18 cellular contexts compared by ENCODE assay signal in genomic region chr1:20685739-20686138, GRCh38. TPM values are rescaled to one million over a fixed set of nuclear protein-coding genes. Genes with fewer than 3 reads are reported as not detected.
DNase-seq lines count a peak whose midpoint lies in the region; ATAC-seq and TF ChIP-seq lines count a peak whose summit lies in the region.
"Had no signal": no experiment of that assay in that cellular context is flagged by ENCODE, and none has a peak within 500 bp of the region (broad histone marks: within the 10 kb centered on the region; RNA-seq: fewer than 3 reads in every experiment).

No MANE protein-coding gene starts in this region.

- H3K4me2 ChIP-seq in GM23338: no peak overlapping the region

- H3K36me3 ChIP-seq in GM23338 (ENCODE audit: insufficient read depth): no peaks in the 10 kb centered on the region
- no peaks in the 10 kb centered on the region for H3K36me3 ChIP-seq in endodermal cell (ENCODE audit: control insufficient read depth, insufficient read depth, low read length)
- H3K36me3 ChIP-seq in lower lobe of right lung: no peaks in the 10 kb centered on the region
- peaks cover 0 to 5% (median 2%) of the 10 kb centered on the region in 5 donors for H3K36me3 ChIP-seq in subcutaneous abdominal adipose tissue (ENCODE audit: control insufficient read depth in 5 of 5, insufficient read depth in 5 of 5, low read length in 5 of 5)

- no peaks in the 10 kb centered on the region for H3K79me2 ChIP-seq in GM23338 (replicated peaks; ENCODE audit: insufficient read depth)

- no peaks in the 10 kb centered on the region for H4K20me1 ChIP-seq in GM23338 (replicated peaks; ENCODE audit: insufficient read depth)

- H3F3A ChIP-seq in GM23338 (replicated peaks; ENCODE audit: low read depth): no peaks in the 10 kb centered on the region

- no peak for DNase-seq in GM23338 (ENCODE audit: low spot score)
- DNase-seq in endodermal cell: no peak
- no peak for DNase-seq in lower lobe of right lung
- no peak for DNase-seq in medulla oblongata (ENCODE audit: extremely low spot score)
- DNase-seq in COLO668 (lab: John Stamatoyannopoulos, UW; ENCODE audit: unreplicated experiment): no peak
- DNase-seq: activated CD4-positive, alpha-beta T cell treated with anti-CD3 and anti-CD28 coated beads, Interleukin-2, amount 50 U/mL, for 1 hour; activated naive CD4-positive, alpha-beta T cell; CD8-positive, alpha-beta T cell; EL; foreskin melanocyte; MM.1S; NCI-H1694; NCI-H2227 treated with DMSO at 0.1 percent for 48 hours had no signal

- peak overlapping the region; percentile 68; the same call in 1 of the 2 replicates for H3K27ac Mint-ChIP-seq in GM23338
- H3K27ac Mint-ChIP-seq in endodermal cell: peak overlapping the region; percentile 62
- H3K27ac Mint-ChIP-seq: CD8-positive, alpha-beta T cell; type B pancreatic cell had no signal

- peaks cover 2% of the 10 kb centered on the region; the same call in 1 of the 3 replicates for H3K9me3 Mint-ChIP-seq in GM23338
- H3K9me3 Mint-ChIP-seq in endodermal cell: no peaks in the 10 kb centered on the region
- H3K9me3 Mint-ChIP-seq: CD8-positive, alpha-beta T cell; type B pancreatic cell had no signal

- intact Hi-C loops in lower lobe of right lung (cut with DNase I): no loop called here

- no peaks in the 10 kb centered on the region for H3K9me2 ChIP-seq in GM23338 (ENCODE audit: insufficient read depth)

- no peaks in the 10 kb centered on the region for H3K4me1 ChIP-seq in GM23338 (ENCODE audit: insufficient read depth)
- no peaks in the 10 kb centered on the region for H3K4me1 ChIP-seq in endodermal cell (ENCODE audit: control insufficient read depth, insufficient read depth, low read length)
- H3K4me1 ChIP-seq in lower lobe of right lung: peaks cover 7% of the 10 kb centered on the region
- peaks cover 0 to 46% (median 31%) of the 10 kb centered on the region in 5 donors for H3K4me1 ChIP-seq in subcutaneous abdominal adipose tissue (ENCODE audit: control insufficient read depth in 5 of 5, insufficient read depth in 5 of 5, low read length in 5 of 5)

- H3K4me1 Mint-ChIP-seq in GM23338 (peaks cover 4% of the 10 kb centered on the region; the same call in 2 of the 3 replicates), endodermal cell (peaks cover 6% of the 10 kb centered on the region)

- H3K9ac ChIP-seq in endodermal cell (ENCODE audit: extremely low read depth, low read length, poor library complexity, severe bottlenecking) (no peak overlapping the region), subcutaneous abdominal adipose tissue (ENCODE audit: low read length in 5 of 5) (peak overlapping the region in 2 of 5 donors; percentile 8 to 72)

- no peak for ATAC-seq in GM23338
- no peak for ATAC-seq in lower lobe of right lung
- no peak for ATAC-seq in HG03280 (IDR thresholded peaks at IDR 0.05; ENCODE audit: unreplicated experiment)
- no peak for ATAC-seq in HG03442 (IDR thresholded peaks at IDR 0.05; ENCODE audit: unreplicated experiment)
- ATAC-seq: CD8-positive, alpha-beta T cell had no signal

- H3K27me3 ChIP-seq in GM23338 (ENCODE audit: insufficient read depth) (no peaks in the 10 kb centered on the region), endodermal cell (ENCODE audit: control insufficient read depth, insufficient read depth, low read length, poor library complexity, severe bottlenecking) (no peaks in the 10 kb centered on the region), lower lobe of right lung (ENCODE audit: low read depth) (no peaks in the 10 kb centered on the region), subcutaneous abdominal adipose tissue (ENCODE audit: control insufficient read depth in 5 of 5, insufficient read depth in 4 of 5, low read length in 5 of 5) (peaks cover 0 to 4% (median 0%) of the 10 kb centered on the region in 5 donors)

- peaks cover 6% of the 10 kb centered on the region for H3K27me3 Mint-ChIP-seq in GM23338 (ENCODE audit: insufficient read depth, low read depth, poor library complexity)
- H3K27me3 Mint-ChIP-seq in endodermal cell (ENCODE audit: insufficient read depth): no peaks in the 10 kb centered on the region
- H3K27me3 Mint-ChIP-seq: type B pancreatic cell had no signal

- no peak overlapping the region for H3K4me3 ChIP-seq in GM23338
- H3K4me3 ChIP-seq in endodermal cell (ENCODE audit: low read length): no peak overlapping the region
- no peak overlapping the region for H3K4me3 ChIP-seq in lower lobe of right lung
- peak overlapping the region in 2 of 5 donors; percentile 63 to 65 for H3K4me3 ChIP-seq in subcutaneous abdominal adipose tissue (ENCODE audit: low read depth in 1 of 5, low read length in 5 of 5)

- H3K36me3 Mint-ChIP-seq in GM23338 (ENCODE audit: low read depth) (peaks cover 16% of the 10 kb centered on the region), endodermal cell (ENCODE audit: low read depth) (peaks cover 3% of the 10 kb centered on the region)
- H3K36me3 Mint-ChIP-seq: CD8-positive, alpha-beta T cell; type B pancreatic cell had no signal

- H2AFZ ChIP-seq in GM23338: no peak overlapping the region

- TF ChIP-seq CTCF in GM23338 (conservative IDR thresholded peaks at IDR 0.05; ENCODE audit: low read depth in 2 of 2): no peak
- no peak for TF ChIP-seq CTCF in endodermal cell (conservative IDR thresholded peaks at IDR 0.05)
- TF ChIP-seq CTCF in lower lobe of right lung (IDR thresholded peaks at IDR 0.05): no peak

- no peak overlapping the region for H3K27ac ChIP-seq in GM23338 (ENCODE audit: low read depth)
- no peak overlapping the region for H3K27ac ChIP-seq in endodermal cell (ENCODE audit: low read depth, low read length)
- peak overlapping the region; percentile 84 for H3K27ac ChIP-seq in lower lobe of right lung
- peak overlapping the region; percentile 72 for H3K27ac ChIP-seq in subcutaneous abdominal adipose tissue (ENCODE audit: low read depth, low read length)
- H3K27ac ChIP-seq: RWPE1 had no signal

- 88 to 100% methylated on average over 2 to 10 of the region's 12 CpGs for WGBS in endodermal cell (ENCODE audit: insufficient coverage in 1 of 2, insufficient read length in 1 of 2), 2 experiments

- no peak overlapping the region for H3K4me3 Mint-ChIP-seq in GM23338
- no peak overlapping the region for H3K4me3 Mint-ChIP-seq in endodermal cell
- H3K4me3 Mint-ChIP-seq: CD8-positive, alpha-beta T cell; type B pancreatic cell had no signal

- H3K9me3 ChIP-seq in endodermal cell (ENCODE audit: control insufficient read depth, low read length) (no peaks in the 10 kb centered on the region), lower lobe of right lung (no peaks in the 10 kb centered on the region), subcutaneous abdominal adipose tissue (ENCODE audit: control insufficient read depth in 5 of 5, low read length in 5 of 5) (no peaks in the 10 kb centered on the region)

TF ChIP-seq in GM23338, 12 proteins besides CTCF, POLR2A, EP300 and RAD21 (continues in another document):
- TF ChIP-seq CREB1 (CRISPR knock-in tag; IDR thresholded peaks at IDR 0.05; ENCODE audit: low read depth): no peak
- no peak for TF ChIP-seq EZH2 (IDR thresholded peaks at IDR 0.05; ENCODE audit: low read depth, unreplicated experiment)
- no peak for TF ChIP-seq ETS1 (IDR thresholded peaks at IDR 0.05)
- TF ChIP-seq ZNF114 (CRISPR knock-in tag; IDR thresholded peaks at IDR 0.05): no peak
- TF ChIP-seq EZH2phosphoT487 (IDR thresholded peaks at IDR 0.05; ENCODE audit: unreplicated experiment): no peak
- no peak for TF ChIP-seq JUNB (IDR thresholded peaks at IDR 0.05; ENCODE audit: unreplicated experiment)

RNA-seq across cellular contexts. Expression of gene DDOST, which starts 24.6 kb away (rescaled TPM):
- total RNA-seq in GM23338 (2014; rRNA removed; shearing (Covaris generic)): 242 and 270 TPM in 2 replicates
- polyA plus RNA-seq in GM23338 (2016; fragmentation: Nextera tagmentation; extraction: Ambion mirVana): 145 and 151 TPM in 2 replicates
- total RNA-seq in endodermal cell: 100 to 1,000 TPM; 252 to 280 TPM
- polyA plus RNA-seq in endodermal cell (2013, experiment 1 of 2): 170 TPM
- 153 TPM for polyA plus RNA-seq in endodermal cell (2013, experiment 2 of 2)
- 148 TPM for total RNA-seq in lower lobe of right lung

RNA-seq across cellular contexts. Expression of gene KIF17, which starts 32.1 kb away (rescaled TPM):
- total RNA-seq in GM23338 (2014; rRNA removed; shearing (Covaris generic)): 13.3 and 18.6 TPM in 2 replicates
- 5.9 and 7.4 TPM in 2 replicates for polyA plus RNA-seq in GM23338 (2016; fragmentation: Nextera tagmentation; extraction: Ambion mirVana)
- total RNA-seq in endodermal cell (1 to 10 TPM; 4.2 to 8.0 TPM), lower lobe of right lung (8.4 TPM)
- polyA plus RNA-seq in endodermal cell (2013, experiment 1 of 2): 7.4 TPM
- 5.7 TPM for polyA plus RNA-seq in endodermal cell (2013, experiment 2 of 2)
- total RNA-seq: CD8-positive, alpha-beta T cell had no signal

RNA-seq across cellular contexts. Expression of gene SH2D5, which starts 46.8 kb away (rescaled TPM):
- total RNA-seq in GM23338 (2014; rRNA removed; shearing (Covaris generic)): 24.8 and 29.2 TPM in 2 replicates
- 4.6 and 5.0 TPM in 2 replicates for polyA plus RNA-seq in GM23338 (2016; fragmentation: Nextera tagmentation; extraction: Ambion mirVana)
- total RNA-seq in endodermal cell (1 to 10 TPM; 4.0 to 5.0 TPM), lower lobe of right lung (not detected)
- polyA plus RNA-seq in endodermal cell (2013, experiment 1 of 2): 6.6 TPM
- 5.1 TPM for polyA plus RNA-seq in endodermal cell (2013, experiment 2 of 2)
- total RNA-seq: CD8-positive, alpha-beta T cell had no signal

RNA-seq across cellular contexts. Expression of gene PINK1, which starts 52.5 kb away (rescaled TPM):
- total RNA-seq in GM23338 (2014; rRNA removed; shearing (Covaris generic)): 34.5 and 42.7 TPM in 2 replicates
- 18.3 and 20.8 TPM in 2 replicates for polyA plus RNA-seq in GM23338 (2016; fragmentation: Nextera tagmentation; extraction: Ambion mirVana)
- total RNA-seq in endodermal cell (10 to 100 TPM; 26.3 to 27.7 TPM), lower lobe of right lung (57.2 TPM)
- 20.5 TPM for polyA plus RNA-seq in endodermal cell (2013, experiment 1 of 2)
- polyA plus RNA-seq in endodermal cell (2013, experiment 2 of 2): 20.2 TPM

Comparison
In these comparisons a context has a peak if more than half of its experiments do, and no peak if none do; other contexts are left out.
1. H3K27ac ChIP-seq: peak in lower lobe of right lung (single experiment) and subcutaneous abdominal adipose tissue (single experiment); none in GM23338 (single experiment) and endodermal cell (single experiment).